ENCODE assay signal across 8 cellular contexts in the genomic region with DNA sequence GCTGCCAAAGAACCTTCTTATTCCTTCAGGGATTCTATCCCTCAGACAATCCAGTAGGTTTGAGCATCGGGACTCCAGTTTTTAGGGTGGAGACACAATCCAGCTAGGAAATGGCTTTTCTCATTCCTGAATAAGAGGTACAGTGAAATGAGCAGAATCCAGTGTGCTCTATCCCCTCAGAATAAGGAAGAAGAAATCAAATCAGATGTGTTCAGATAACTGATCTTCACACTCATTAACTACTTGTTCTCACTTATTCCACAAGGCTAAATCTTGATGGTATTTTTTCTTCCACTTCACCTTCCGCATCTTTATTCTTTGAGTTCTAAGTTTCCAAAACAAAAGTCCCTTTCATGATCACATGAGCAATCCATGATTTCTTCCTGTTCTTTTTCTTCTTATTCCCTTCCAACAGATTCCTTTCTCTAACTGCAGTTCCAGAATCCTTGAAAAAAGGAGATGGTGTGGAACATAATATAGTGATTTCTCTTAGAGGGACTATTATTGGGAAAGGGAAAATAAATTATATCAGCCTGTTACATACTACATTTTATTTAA. TPM values are rescaled to one million over a fixed set of nuclear protein-coding genes. Genes with fewer than 3 reads are reported as not detected.
DNase-seq lines count a peak whose midpoint lies in the region; ATAC-seq, FAIRE-seq and TF ChIP-seq lines count a peak whose summit lies in the region.

No MANE protein-coding gene starts in this region.

- H3K4me1 ChIP-seq in ACC112 (ENCODE audit: control insufficient read depth, insufficient read depth, low read length, unreplicated experiment) (peaks cover 21% of the 10 kb centered on the region), K562 (replicated peaks in 1 of 2; ENCODE audit: control insufficient read depth in 2 of 2, insufficient read depth in 2 of 2, low read length in 2 of 2) (peaks cover 10 to 14% of the 10 kb centered on the region in 2 experiments; a peak in 4 of 5 replicates), mucosa of rectum (ENCODE audit: control insufficient read depth in 2 of 2, insufficient read depth in 2 of 2, low read length in 2 of 2) (peaks cover 13 to 14% of the 10 kb centered on the region in 2 donors), mucosa of descending colon (ENCODE audit: low read depth) (peaks cover 23% of the 10 kb centered on the region)

- BruUV-seq in K562 (replicated peaks; lab: Mats Ljungman, UMichigan): no TSS peak

- H3K36me3 ChIP-seq in ACC112 (ENCODE audit: insufficient read depth, low read length): no peaks in the 10 kb centered on the region
- H3K36me3 ChIP-seq in K562 (ENCODE audit: control insufficient read depth, insufficient read depth, low read length): no peaks in the 10 kb centered on the region
- no peaks in the 10 kb centered on the region for H3K36me3 ChIP-seq in mucosa of rectum (ENCODE audit: control insufficient read depth in 2 of 2, insufficient read depth in 2 of 2, low read length in 2 of 2)
- peaks cover 3% of the 10 kb centered on the region for H3K36me3 ChIP-seq in mucosa of descending colon (ENCODE audit: low read depth)

- ATAC-seq in K562 (no peak), GM19324 (IDR thresholded peaks at IDR 0.05; ENCODE audit: low FRiP score, unreplicated experiment) (no peak), GM19455 (IDR thresholded peaks at IDR 0.05; ENCODE audit: unreplicated experiment) (no peak), mucosa of descending colon (no peak)

- FAIRE-seq in K562 (lab: Jason Lieb, UNC): no peak

- H3K79me2 ChIP-seq in ACC112 (ENCODE audit: control insufficient read depth, insufficient read depth, low read length, unreplicated experiment) (peaks cover 27% of the 10 kb centered on the region), K562 (ENCODE audit: control insufficient read depth, insufficient read depth, low read length) (peaks cover 14% of the 10 kb centered on the region)

- TF ChIP-seq RAD21 in K562 (CRISPR knock-in tag; conservative IDR thresholded peaks at IDR 0.05 in 1 of 2, IDR thresholded peaks at IDR 0.05 in 1 of 2): no peak

- H3K9me3 ChIP-seq in K562 (replicated peaks; ENCODE audit: control insufficient read depth, insufficient read depth, low read depth, low read length) (no peaks in the 10 kb centered on the region), mucosa of rectum (ENCODE audit: control insufficient read depth in 2 of 2, low read length in 2 of 2) (no peaks in the 10 kb centered on the region), mucosa of descending colon (no peaks in the 10 kb centered on the region)

- H4K20me1 ChIP-seq in K562 (replicated peaks; ENCODE audit: control insufficient read depth, insufficient read depth, low read length): no peaks in the 10 kb centered on the region; the same call in 1 of the 2 replicates

- CTCF ChIA-PET in K562 (lab: Yijun Ruan, JAX; ENCODE audit: low intra/inter-chr PET ratio): interaction anchor here (0.6 kb wide), 1 partner anchor 129 kb away, joined by 3 read pairs; no protein-coding TSS in a partner anchor

- H3K4me2 ChIP-seq in K562 (ENCODE audit: insufficient read depth, low read length): peak overlapping the region; percentile 66

- intact Hi-C loops in K562 (cut with micrococcal nuclease): no loop called here
- intact Hi-C loops in mucosa of descending colon (cut with DNase I, micrococcal nuclease): no loop called here

- TF ChIP-seq POLR2A in K562 (conservative IDR thresholded peaks at IDR 0.05): no peak

- 72% methylated on average over 2 of the region's 2 CpGs for WGBS in K562 (ENCODE audit: insufficient coverage, low coverage, missing lambda C conversion rate)

- H3K9ac ChIP-seq in K562 (ENCODE audit: insufficient read depth in 1 of 2, low read depth in 2 of 2, low read length in 2 of 2) (peak overlapping the region in 1 of 2 experiments; percentile 63; a peak in 3 of 4 replicates), mucosa of rectum (ENCODE audit: low read depth in 1 of 2, low read length in 2 of 2) (peak overlapping the region; percentile 50 to 60)

- no peak for TF ChIP-seq EP300 in K562 (IDR thresholded peaks at IDR 0.05; ENCODE audit: low read length)

- H3K27me3 ChIP-seq in ACC112 (ENCODE audit: insufficient read depth, low read length) (no peaks in the 10 kb centered on the region), K562 (ENCODE audit: control insufficient read depth in 2 of 2, insufficient read depth in 2 of 2, low read length in 2 of 2) (no peaks in the 10 kb centered on the region), mucosa of rectum (ENCODE audit: control insufficient read depth in 2 of 2, insufficient read depth in 2 of 2, low read length in 2 of 2) (no peaks in the 10 kb centered on the region)

- TF ChIP-seq CTCF in HFF-Myc (IDR thresholded peaks at IDR 0.05; ENCODE audit: low read depth, low read length, missing control alignments) (no peak), K562 (IDR thresholded peaks at IDR 0.05 in 2 of 3, conservative IDR thresholded peaks at IDR 0.05 in 1 of 3; ENCODE audit: insufficient read depth in 2 of 3, low read depth in 1 of 3, low read length in 3 of 3) (no peak), mucosa of descending colon (IDR thresholded peaks at IDR 0.05) (no peak)

- H3K4me3 ChIP-seq in ACC112 (ENCODE audit: low read depth, low read length): peak overlapping the region; percentile 70
- peak overlapping the region; percentile 44 for H3K4me3 ChIP-seq in HFF-Myc (replicated peaks; ENCODE audit: low read depth, low read length)
- no peak overlapping the region; the same call in 1 of the 2 replicates for H3K4me3 ChIP-seq in K562
- H3K4me3 ChIP-seq in mucosa of rectum (ENCODE audit: low read length in 2 of 2): peak overlapping the region; percentile 33 to 41
- no peak overlapping the region for H3K4me3 ChIP-seq in mucosa of descending colon

- DNase-seq in HFF-Myc (ENCODE audit: extremely low read depth, low read depth) (no peak), K562 (ENCODE audit: extremely low read depth in 1 of 4, low spot score in 3 of 4) (no peak), amniotic stem cell (lab: John Stamatoyannopoulos, UW) (no peak), mucosa of descending colon (no peak)

- H2AFZ ChIP-seq in ACC112 (ENCODE audit: low read length, unreplicated experiment): peak overlapping the region; percentile 94
- H2AFZ ChIP-seq in K562 (ENCODE audit: low read depth, low read length): peak overlapping the region; percentile 73

- no peaks in the 10 kb centered on the region for H3K9me1 ChIP-seq in K562 (ENCODE audit: control insufficient read depth, insufficient read depth, low read length)

- POLR2A ChIA-PET in K562 (lab: Yijun Ruan, JAX): interaction anchor here (0.8 kb wide), 1 partner anchor 22 kb away, joined by 3 read pairs; no protein-coding TSS in a partner anchor

- in situ Hi-C loops in K562 (cut with MboI): no loop called here

- H3K27ac ChIP-seq in ACC112 (ENCODE audit: low read depth, low read length) (peak overlapping the region; percentile 92), K562 (ENCODE audit: extremely low read depth, low read depth, low read length) (peak overlapping the region; percentile 46; the same call in 2 of the 3 replicates), mucosa of rectum (ENCODE audit: low read depth in 2 of 2, low read length in 2 of 2) (peak overlapping the region; percentile 71 to 76)

RNA-seq across cellular contexts. Expression of a gene that starts 1.7 kb away (rescaled TPM):
- total RNA-seq in K562 (2011; cell fraction: chromatin; rRNA removed; ENCODE audit: low replicate concordance): 0.25 and 0.39 TPM in 2 replicates
- 0.39 and 0.67 TPM in 2 replicates for total RNA-seq in K562 (2011; cell fraction: nucleolus; rRNA removed)
- 0.81 and 0.84 TPM in 2 replicates for total RNA-seq in K562 (2011; cell fraction: nucleoplasm; rRNA removed)
- total RNA-seq in K562 (2014; rRNA removed) (0.05 and 0.12 TPM in 2 replicates), K562 (2014; rRNA removed; fragmentation: Illumina TruSeq; extraction: Trizol) (0.07 and 0.13 TPM in 2 replicates), K562 (2015; rRNA removed; fragmentation: Illumina TruSeq; extraction: Trizol) (0.11 TPM in 2 replicates), K562 (2021) (0.18 and 0.20 TPM in 2 replicates), mucosa of descending colon (10 to 100 TPM in 1 of 3 donors, 1 to 10 TPM in 2; 1.6 to 18.4 (median 3.2) TPM)
- polyA plus RNA-seq in K562 (2011; rRNA removed) (0.17 and 0.26 TPM in 2 replicates), K562 (2014; fragmentation: Illumina TruSeq; extraction: Trizol) (0.13 and 0.19 TPM in 2 replicates), K562 (2014; fragmentation: Nextera tagmentation; extraction: Ambion mirVana) (under 1 TPM; 0.08 to 0.11 TPM), K562 (2014; rRNA removed) (0.05 and 0.11 TPM in 2 replicates)
- polyA plus RNA-seq in K562 (2011; cell fraction: cytosol; rRNA removed): 0.16 and 0.24 TPM in 2 replicates
- 0.09 and 0.13 TPM in 2 replicates for polyA plus RNA-seq in K562 (2011; cell fraction: nucleus; rRNA removed)
- polyA plus RNA-seq in K562 (2012): 0.07 and 0.17 TPM in 2 replicates
- 0.25 and 0.36 TPM in 2 replicates for polyA minus RNA-seq in K562 (2011; rRNA and poly(A)+ RNA removed)
- not detected in 2 replicates for polyA minus RNA-seq in K562 (2011; cell fraction: cytosol; rRNA and poly(A)+ RNA removed)
- 0.11 TPM in 1 of 2 replicates, not detected in the other for polyA minus RNA-seq in K562 (2011; cell fraction: nucleus; rRNA and poly(A)+ RNA removed)

RNA-seq across cellular contexts. Expression of a gene that starts 4.0 kb away (rescaled TPM):
- 217 and 320 TPM in 2 replicates for total RNA-seq in K562 (2011; cell fraction: chromatin; rRNA removed; ENCODE audit: low replicate concordance)
- total RNA-seq in K562 (2011; cell fraction: nucleolus; rRNA removed): 111 and 118 TPM in 2 replicates
- 136 and 172 TPM in 2 replicates for total RNA-seq in K562 (2011; cell fraction: nucleoplasm; rRNA removed)
- total RNA-seq in K562 (2014; rRNA removed) (29.0 and 30.0 TPM in 2 replicates), K562 (2014; rRNA removed; fragmentation: Illumina TruSeq; extraction: Trizol) (35.5 and 40.1 TPM in 2 replicates), K562 (2015; rRNA removed; fragmentation: Illumina TruSeq; extraction: Trizol) (33.6 and 34.3 TPM in 2 replicates), K562 (2021) (42.6 and 47.4 TPM in 2 replicates), mucosa of descending colon (10 to 100 TPM; 38.7 to 63.0 (median 54.3) TPM)
- polyA plus RNA-seq in K562 (2011; rRNA removed) (32.4 and 40.4 TPM in 2 replicates), K562 (2014; fragmentation: Illumina TruSeq; extraction: Trizol) (35.1 and 37.4 TPM in 2 replicates), K562 (2014; fragmentation: Nextera tagmentation; extraction: Ambion mirVana) (10 to 100 TPM; 20.2 to 38.9 TPM), K562 (2014; rRNA removed) (32.1 and 33.0 TPM in 2 replicates)
- polyA plus RNA-seq in K562 (2011; cell fraction: cytosol; rRNA removed): 21.5 and 30.7 TPM in 2 replicates
- 98.2 and 114 TPM in 2 replicates for polyA plus RNA-seq in K562 (2011; cell fraction: nucleus; rRNA removed)
- 27.5 and 34.2 TPM in 2 replicates for polyA plus RNA-seq in K562 (2012)
- polyA minus RNA-seq in K562 (2011; rRNA and poly(A)+ RNA removed): 69.6 and 96.4 TPM in 2 replicates
- polyA minus RNA-seq in K562 (2011; cell fraction: cytosol; rRNA and poly(A)+ RNA removed): 19.7 and 23.2 TPM in 2 replicates
- polyA minus RNA-seq in K562 (2011; cell fraction: nucleus; rRNA and poly(A)+ RNA removed): 38.9 and 68.0 TPM in 2 replicates

RNA-seq across cellular contexts. Expression of a gene that starts 50.1 kb away (rescaled TPM):
- total RNA-seq in K562 (2011; cell fraction: chromatin; rRNA removed; ENCODE audit: low replicate concordance): 32.5 and 66.4 TPM in 2 replicates
- total RNA-seq in K562 (2011; cell fraction: nucleolus; rRNA removed): 13.3 and 18.2 TPM in 2 replicates
- 42.4 and 55.2 TPM in 2 replicates for total RNA-seq in K562 (2011; cell fraction: nucleoplasm; rRNA removed)
- total RNA-seq in K562 (2014; rRNA removed) (13.5 and 15.8 TPM in 2 replicates), K562 (2014; rRNA removed; fragmentation: Illumina TruSeq; extraction: Trizol) (24.9 and 28.8 TPM in 2 replicates), K562 (2015; rRNA removed; fragmentation: Illumina TruSeq; extraction: Trizol) (18.7 and 20.0 TPM in 2 replicates), K562 (2021) (22.9 and 23.1 TPM in 2 replicates), mucosa of descending colon (10 to 100 TPM; 21.8 to 29.7 (median 23.5) TPM)
- polyA plus RNA-seq in K562 (2011; rRNA removed) (41.7 and 57.6 TPM in 2 replicates), K562 (2014; fragmentation: Illumina TruSeq; extraction: Trizol) (20.8 and 21.2 TPM in 2 replicates), K562 (2014; fragmentation: Nextera tagmentation; extraction: Ambion mirVana) (10 to 100 TPM; 53.7 to 57.1 TPM), K562 (2014; rRNA removed) (19.3 and 20.4 TPM in 2 replicates)
- polyA plus RNA-seq in K562 (2011; cell fraction: cytosol; rRNA removed): 28.1 and 47.4 TPM in 2 replicates
- polyA plus RNA-seq in K562 (2011; cell fraction: nucleus; rRNA removed): 18.1 and 27.5 TPM in 2 replicates
- polyA plus RNA-seq in K562 (2012): 18.3 and 23.8 TPM in 2 replicates
- polyA minus RNA-seq in K562 (2011; rRNA and poly(A)+ RNA removed): 56.7 and 64.0 TPM in 2 replicates
- polyA minus RNA-seq in K562 (2011; cell fraction: cytosol; rRNA and poly(A)+ RNA removed): 13.1 and 20.2 TPM in 2 replicates
- 6.7 and 13.2 TPM in 2 replicates for polyA minus RNA-seq in K562 (2011; cell fraction: nucleus; rRNA and poly(A)+ RNA removed)

Comparison
In these comparisons a context has a peak if more than half of its experiments do, and no peak if none do; other contexts are left out.
1. H3K4me3 ChIP-seq: peak in ACC112 (single experiment), HFF-Myc (single experiment) and mucosa of rectum (2 of 2); none in K562 (single experiment) and mucosa of descending colon (single experiment).
2. Peak in every context shown above with its lines, with median percentiles within 50 percentile points of each other: H3K27ac ChIP-seq.